In the genomic region with DNA sequence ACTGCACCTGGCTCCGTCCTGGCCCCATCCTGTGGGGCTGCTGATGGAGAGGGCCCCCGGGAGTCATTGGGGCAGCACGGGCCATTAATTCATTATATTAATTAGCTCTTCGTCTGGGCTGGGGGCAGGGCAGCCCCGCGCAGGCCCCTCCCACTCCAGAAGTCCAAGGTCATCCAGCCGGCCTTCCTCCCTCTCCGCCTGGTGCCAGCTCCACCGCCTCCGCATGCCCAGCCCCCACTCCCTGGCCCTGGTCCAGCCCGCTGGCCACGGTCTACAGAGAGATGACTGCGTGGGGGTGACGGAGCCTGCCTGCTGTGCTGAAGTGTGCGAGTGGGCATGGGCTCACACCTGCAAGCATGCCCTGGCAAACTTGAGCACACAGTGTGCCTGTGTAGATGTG, we compare ENCODE assay signal across 1 cellular context.
TF ChIP-seq lines count a peak whose summit lies in the region.

No MANE protein-coding gene starts in this region.

TF ChIP-seq in K562, 482 proteins besides CTCF, POLR2A, EP300 and RAD21:
- no peak for TF ChIP-seq ZNF347 (CRISPR knock-in tag; IDR thresholded peaks at IDR 0.05; ENCODE audit: low read depth)
- peak; percentile 74 for TF ChIP-seq EGR1 (conservative IDR thresholded peaks at IDR 0.05)
- TF ChIP-seq DNMT1 (IDR thresholded peaks at IDR 0.05) = no peak
- TF ChIP-seq NFIC (IDR thresholded peaks at IDR 0.05) = peak; percentile 83
